Comparison of ENCODE assay signal across 12 cellular contexts in the genomic region with DNA sequence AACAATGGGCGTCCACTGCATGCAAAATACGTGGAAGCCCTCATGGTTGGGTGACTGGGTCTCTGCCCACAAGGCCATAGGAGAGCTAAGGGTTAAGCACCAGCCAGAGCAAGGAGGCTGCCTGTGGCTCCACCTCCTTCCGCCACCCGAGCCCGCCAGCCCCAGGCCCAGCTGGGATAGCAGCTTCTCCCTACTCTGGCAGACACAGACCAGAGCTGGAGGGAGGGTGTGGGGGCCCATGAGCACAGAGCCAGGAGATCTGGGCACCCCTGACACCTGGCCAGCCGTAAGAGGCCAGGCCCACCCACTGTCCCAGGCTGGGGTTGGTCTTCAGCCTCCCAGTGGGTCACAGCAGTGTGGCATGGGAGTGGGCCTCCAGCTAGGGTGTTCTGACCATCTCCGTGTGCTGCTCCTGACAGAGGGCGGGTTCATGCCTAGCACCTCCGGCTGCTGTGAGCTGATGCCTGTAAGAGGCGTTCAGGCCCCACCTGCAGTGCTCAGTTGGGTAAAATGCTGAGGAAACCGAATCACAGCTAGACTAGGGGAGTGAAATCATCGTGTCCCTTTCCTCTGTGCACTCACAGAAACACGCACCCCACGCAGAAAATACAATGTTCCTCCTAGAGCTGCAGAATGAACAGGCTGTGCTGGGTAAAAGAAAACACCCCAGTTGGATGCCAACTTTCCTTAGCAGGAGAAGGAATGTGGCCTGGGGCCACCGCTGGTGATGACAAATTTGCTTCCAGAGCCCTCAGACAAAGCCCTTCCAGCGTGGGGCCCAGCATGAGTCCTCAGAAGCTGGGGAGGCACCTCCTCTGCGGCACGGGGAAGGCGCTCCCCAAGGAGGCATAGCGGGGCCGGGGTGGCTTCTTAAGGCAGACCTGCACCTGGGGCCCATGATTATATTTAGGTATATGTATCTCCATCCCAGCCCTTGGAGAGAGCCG. TPM values are rescaled to one million over a fixed set of nuclear protein-coding genes. Genes with fewer than 3 reads are reported as not detected.
DNase-seq lines count a peak whose midpoint lies in the region; ATAC-seq, FAIRE-seq and TF ChIP-seq lines count a peak whose summit lies in the region.
"Had no signal": no experiment of that assay in that cellular context is flagged by ENCODE, and none has a peak within 500 bp of the region (broad histone marks: within the 10 kb centered on the region; RNA-seq: fewer than 3 reads in every experiment).

No MANE protein-coding gene starts in this region.

- H3K27ac ChIP-seq in CD8-positive, alpha-beta T cell (ENCODE audit: low read depth, low read length) = no peak overlapping the region
- peak overlapping the region; percentile 76 to 93 (median 87) for H3K27ac ChIP-seq in esophagus muscularis mucosa (replicated peaks in 1 of 4)

- no peak overlapping the region for H3K4me3 Mint-ChIP-seq in CD8-positive, alpha-beta T cell
- H3K4me3 Mint-ChIP-seq in nephron = peak overlapping the region in 1 of 3 experiments; percentile 29

- H3K4me3 ChIP-seq in CD8-positive, alpha-beta T cell (ENCODE audit: low read depth, low read length) = no peak overlapping the region
- H3K4me3 ChIP-seq in esophagus muscularis mucosa (peak overlapping the region in 3 of 4 donors; percentile 15 to 33 (median 32)), BE2C (ENCODE audit: low read depth, low read length) (no peak overlapping the region)
- H3K4me3 ChIP-seq: mucosa of descending colon had no signal

- H3K4me1 Mint-ChIP-seq in CD8-positive, alpha-beta T cell (ENCODE audit: low read depth) = peaks cover 12% of the 10 kb centered on the region
- peaks cover 35% of the 10 kb centered on the region for H3K4me1 Mint-ChIP-seq in nephron

- TF ChIP-seq CTCF in CD8-positive, alpha-beta T cell (IDR thresholded peaks at IDR 0.05) = no peak
- TF ChIP-seq CTCF in esophagus muscularis mucosa (IDR thresholded peaks at IDR 0.05) (no peak), nephron (IDR thresholded peaks at IDR 0.05; ENCODE audit: unreplicated experiment in 3 of 3) (no peak), BE2C (IDR thresholded peaks at IDR 0.05; ENCODE audit: low read depth, low read length) (no peak)

- H3K36me3 ChIP-seq in CD8-positive, alpha-beta T cell (ENCODE audit: insufficient read depth, low read length) = no peaks in the 10 kb centered on the region
- H3K36me3 ChIP-seq in esophagus muscularis mucosa = no peaks in the 10 kb centered on the region
- H3K36me3 ChIP-seq in BE2C = no peaks in the 10 kb centered on the region

- POLR2A ChIA-PET in CD8-positive, alpha-beta T cell (lab: Charles Lee) = no interaction called here

- no peaks in the 10 kb centered on the region for H3K9me3 Mint-ChIP-seq in CD8-positive, alpha-beta T cell
- H3K9me3 Mint-ChIP-seq in nephron = no peaks in the 10 kb centered on the region

- no peaks in the 10 kb centered on the region for H3K9me3 ChIP-seq in CD8-positive, alpha-beta T cell (ENCODE audit: low read length)
- H3K9me3 ChIP-seq in esophagus muscularis mucosa (no peaks in the 10 kb centered on the region), BE2C (no peaks in the 10 kb centered on the region)
- H3K9me3 ChIP-seq: mucosa of descending colon had no signal

- WGBS in esophagus muscularis mucosa = 45% methylated on average over 13 of the region's 22 CpGs

- peak overlapping the region; percentile 41 for H3K27ac Mint-ChIP-seq in CD8-positive, alpha-beta T cell
- H3K27ac Mint-ChIP-seq in nephron = peak overlapping the region; percentile 22 to 81 (median 43)

- no peak for FAIRE-seq in urothelium cell line (lab: Jason Lieb, UNC)

- peaks cover 11% of the 10 kb centered on the region for H3K4me1 ChIP-seq in CD8-positive, alpha-beta T cell (ENCODE audit: insufficient read depth, low read length)
- H3K4me1 ChIP-seq in esophagus muscularis mucosa (peaks cover 15 to 30% (median 23%) of the 10 kb centered on the region in 4 donors), BE2C (no peaks in the 10 kb centered on the region)

- no peak for TF ChIP-seq EP300 in esophagus muscularis mucosa (IDR thresholded peaks at IDR 0.05)

- intact Hi-C loops in CD8-positive, alpha-beta T cell (cut with DNase I, micrococcal nuclease) = no loop called here
- intact Hi-C loops in esophagus muscularis mucosa (cut with DNase I) = no loop called here

- TF ChIP-seq POLR2A in esophagus muscularis mucosa (IDR thresholded peaks at IDR 0.05; ENCODE audit: low read depth) = no peak

- ATAC-seq in CD8-positive, alpha-beta T cell = no peak
- no peak for ATAC-seq in GM21447 (IDR thresholded peaks at IDR 0.05; ENCODE audit: unreplicated experiment)
- ATAC-seq: mucosa of descending colon had no signal

- CTCF ChIA-PET in CD8-positive, alpha-beta T cell (lab: Charles Lee) = no interaction called here

- DNase-seq in CD8-positive, alpha-beta T cell = no peak
- peak; percentile 69 for DNase-seq in RPMI7951 (ENCODE audit: low read depth)
- DNase-seq in esophagus muscularis mucosa (ENCODE audit: extremely low spot score) = no peak
- DNase-seq in BE2C = no peak
- DNase-seq in NCI-H2029 treated with DMSO at 0.1 percent for 48 hours (lab: John Stamatoyannopoulos, UW) = no peak
- no peak for DNase-seq in urothelium cell line (ENCODE audit: low spot score)
- DNase-seq: activated T-cell treated with anti-CD3 and anti-CD28 coated beads, Interleukin-2, amount 50 U/mL, for 48 hours; NCI-H1436; stimulated activated CD4-positive, alpha-beta T cell treated with anti-CD3 and anti-CD28 coated beads, Interleukin-4, amount 100 ng/mL, for 4 hours had no signal

- no peaks in the 10 kb centered on the region for H3K36me3 Mint-ChIP-seq in CD8-positive, alpha-beta T cell
- no peaks in the 10 kb centered on the region for H3K36me3 Mint-ChIP-seq in nephron (ENCODE audit: low read depth)

- H3K27me3 ChIP-seq in CD8-positive, alpha-beta T cell (ENCODE audit: insufficient read depth, low read length) = no peaks in the 10 kb centered on the region
- H3K27me3 ChIP-seq in esophagus muscularis mucosa = peaks cover 0 to 25% (median 0%) of the 10 kb centered on the region in 4 donors
- H3K27me3 ChIP-seq in BE2C = no peaks in the 10 kb centered on the region

- peaks cover 5% of the 10 kb centered on the region for H3K27me3 Mint-ChIP-seq in CD8-positive, alpha-beta T cell (ENCODE audit: low read depth)
- peaks cover 13% of the 10 kb centered on the region for H3K27me3 Mint-ChIP-seq in nephron (ENCODE audit: low read depth)

RNA-seq across cellular contexts. Expression of gene ARHGEF4, which starts 16.5 kb away (rescaled TPM):
- total RNA-seq in CD8-positive, alpha-beta T cell = 1 to 10 TPM; 4.6 to 5.5 TPM
- 2.2 and 2.5 TPM in 2 replicates for total RNA-seq in RPMI7951 (2014; rRNA removed; shearing (Covaris generic))
- total RNA-seq in esophagus muscularis mucosa = 10 to 100 TPM; 23.7 to 51.5 (median 37.1) TPM
- polyA plus RNA-seq in BE2C (2012; ENCODE audit: insufficient read depth, insufficient read length, low read depth) = 0.43 TPM

Comparison
In these comparisons a context has a peak if more than half of its experiments do, and no peak if none do; other contexts are left out.
1. H3K4me3 ChIP-seq: peak in esophagus muscularis mucosa (3 of 4); none in CD8-positive, alpha-beta T cell (single experiment) and BE2C (single experiment).